18 cellular contexts compared by ENCODE assay signal in the genomic region with DNA sequence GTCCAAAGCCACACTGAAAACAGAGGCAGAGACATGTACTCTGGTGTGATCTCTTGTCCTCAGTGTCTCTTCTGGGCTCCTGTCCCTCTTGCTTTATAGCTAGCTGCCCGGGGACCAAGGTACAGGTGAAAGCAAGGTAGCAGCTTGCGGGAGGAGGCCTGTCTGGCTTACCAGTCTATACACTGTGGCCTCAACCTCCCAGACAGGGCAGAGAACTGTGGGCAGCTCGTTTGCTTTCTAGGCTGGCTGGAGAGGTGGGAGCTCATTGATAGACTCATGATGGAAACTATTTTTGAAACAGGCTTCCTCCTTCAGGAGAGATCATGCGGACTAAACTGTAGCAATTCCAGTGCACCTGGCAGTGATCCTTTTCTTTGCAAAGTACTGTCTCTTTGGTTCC. TPM values are rescaled to one million over a fixed set of nuclear protein-coding genes. Genes with fewer than 3 reads are reported as not detected.
DNase-seq lines count a peak whose midpoint lies in the region; ATAC-seq and TF ChIP-seq lines count a peak whose summit lies in the region.
"Had no signal": no experiment of that assay in that cellular context is flagged by ENCODE, and none has a peak within 500 bp of the region (broad histone marks: within the 10 kb centered on the region; RNA-seq: fewer than 3 reads in every experiment).

No MANE protein-coding gene starts in this region.

- H3K27ac ChIP-seq in right atrium auricular region (peak overlapping the region; percentile 45 to 55), vagina (peak overlapping the region; percentile 42)
- H3K27ac ChIP-seq: VCaP had no signal

- H3K4me3 Mint-ChIP-seq in natural killer cell treated with Interleukin-12 subunit alpha and Interleukin-12 subunit beta and Interleukin-15 and Interleukin-18, amount 100 ng/mL, for 72 hours: no peak overlapping the region
- H3K4me3 Mint-ChIP-seq: HFFc6 had no signal

- H3K36me3 ChIP-seq in right atrium auricular region (peaks cover 34% of the 10 kb centered on the region), adipocyte (ENCODE audit: control insufficient read depth, insufficient read depth, low read length, severe bottlenecking) (peaks cover 56% of the 10 kb centered on the region), vagina (peaks cover 0 to 10% of the 10 kb centered on the region in 2 donors)

- no peak for TF ChIP-seq CTCF in right atrium auricular region (IDR thresholded peaks at IDR 0.05)
- TF ChIP-seq CTCF in vagina (IDR thresholded peaks at IDR 0.05): no peak

- H3K9me3 ChIP-seq in right atrium auricular region (no peaks in the 10 kb centered on the region), adipocyte (ENCODE audit: control insufficient read depth, low read length) (no peaks in the 10 kb centered on the region), vagina (no peaks in the 10 kb centered on the region)
- H3K9me3 ChIP-seq: adrenal gland, SK-N-SH had no signal

- TF ChIP-seq POLR2A in vagina (IDR thresholded peaks at IDR 0.05): no peak

- H3K4me1 ChIP-seq in right atrium auricular region (peaks cover 0 to 73% of the 10 kb centered on the region in 2 donors), adipocyte (ENCODE audit: control insufficient read depth, insufficient read depth, low read length) (peaks cover 68% of the 10 kb centered on the region), vagina (peaks cover 38% of the 10 kb centered on the region)

- no peaks in the 10 kb centered on the region for H3K27me3 Mint-ChIP-seq in natural killer cell treated with Interleukin-12 subunit alpha and Interleukin-12 subunit beta and Interleukin-15 and Interleukin-18, amount 100 ng/mL, for 72 hours
- H3K27me3 Mint-ChIP-seq: naive B cell had no signal

- H3K4me3 ChIP-seq in right atrium auricular region (no peak overlapping the region), adipocyte (ENCODE audit: low read length) (no peak overlapping the region), vagina (no peak overlapping the region)
- H3K4me3 ChIP-seq: adrenal gland had no signal

- H3K9ac ChIP-seq in adipocyte (ENCODE audit: low read length): peak overlapping the region; percentile 58
- H3K9ac ChIP-seq: SK-N-SH had no signal

- peaks cover 32% of the 10 kb centered on the region for H3K36me3 Mint-ChIP-seq in natural killer cell treated with Interleukin-12 subunit alpha and Interleukin-12 subunit beta and Interleukin-15 and Interleukin-18, amount 100 ng/mL, for 72 hours

- H3K27me3 ChIP-seq in right atrium auricular region: no peaks in the 10 kb centered on the region
- H3K27me3 ChIP-seq in adipocyte (replicated peaks; ENCODE audit: control insufficient read depth, insufficient read depth, low read length): no peaks in the 10 kb centered on the region
- H3K27me3 ChIP-seq in vagina: no peaks in the 10 kb centered on the region
- H3K27me3 ChIP-seq: adrenal gland had no signal

- intact Hi-C loops in left cardiac atrium (cut with DNase I) (loop anchor here in 1 of 2 donors (10.0 kb wide), 1 partner anchor 171 kb away; no protein-coding TSS in a partner anchor), vagina (cut with DNase I) (loop anchor here (10.0 kb wide), 1 partner anchor 481 kb away; no protein-coding TSS in a partner anchor)

- peak overlapping the region; percentile 97 to 98 for H3K27ac Mint-ChIP-seq in natural killer cell treated with Interleukin-12 subunit alpha and Interleukin-12 subunit beta and Interleukin-15 and Interleukin-18, amount 100 ng/mL, for 72 hours
- H3K27ac Mint-ChIP-seq: HFFc6 had no signal

- DNase-seq in right atrium auricular region (ENCODE audit: low spot score) (no peak), left cardiac atrium (no peak), adipocyte (ENCODE audit: low read depth) (no peak), vagina (ENCODE audit: extremely low spot score in 2 of 2) (no peak), amniotic stem cell (lab: John Stamatoyannopoulos, UW) (no peak), GF-D8 (lab: John Stamatoyannopoulos, UW) (no peak)
- no peak for DNase-seq in natural killer cell treated with Interleukin-12 subunit alpha and Interleukin-12 subunit beta and Interleukin-15 and Interleukin-18, amount 100 ng/mL, for 72 hours (ENCODE audit: low spot score)
- DNase-seq: DMS153; HFFc6; naive B cell; NCI-H146; NCI-H446 treated with DMSO at 0.1 percent for 48 hours; SK-N-SH; stimulated activated naive CD4-positive, alpha-beta T cell treated with Interleukin-2 at 50 U/mL for 16 hours had no signal

- peaks cover 54 to 63% of the 10 kb centered on the region in 2 donors for H3K4me1 Mint-ChIP-seq in natural killer cell treated with Interleukin-12 subunit alpha and Interleukin-12 subunit beta and Interleukin-15 and Interleukin-18, amount 100 ng/mL, for 72 hours (ENCODE audit: low read depth in 2 of 2)

- H3K9me3 Mint-ChIP-seq in natural killer cell treated with Interleukin-12 subunit alpha and Interleukin-12 subunit beta and Interleukin-15 and Interleukin-18, amount 100 ng/mL, for 72 hours: peaks cover 3% of the 10 kb centered on the region
- H3K9me3 Mint-ChIP-seq: HFFc6 had no signal

- no peak for ATAC-seq in left cardiac atrium
- ATAC-seq in natural killer cell treated with Interleukin-12 subunit alpha and Interleukin-12 subunit beta and Interleukin-15 and Interleukin-18, amount 100 ng/mL, for 72 hours: no peak
- ATAC-seq in GM18519 (IDR thresholded peaks at IDR 0.05; ENCODE audit: low FRiP score, unreplicated experiment): no peak

RNA-seq across cellular contexts. Expression of gene CYREN, which starts 4.6 kb away (rescaled TPM):
- total RNA-seq in right atrium auricular region: 10 to 100 TPM; 25.5 to 31.4 TPM
- 10 to 100 TPM; 25.9 to 28.8 TPM for total RNA-seq in left cardiac atrium
- 10 to 100 TPM; 47.2 to 68.5 TPM for total RNA-seq in natural killer cell treated with Interleukin-12 subunit alpha and Interleukin-12 subunit beta and Interleukin-15 and Interleukin-18, amount 100 ng/mL, for 72 hours
- total RNA-seq in vagina: 33.4 TPM

RNA-seq across cellular contexts. Expression of gene TMEM140, which starts 18.0 kb away (rescaled TPM):
- total RNA-seq in right atrium auricular region: 10 to 100 TPM; 10.7 to 14.9 TPM
- 10 to 100 TPM in 1 of 2 donors, 1 to 10 TPM in 1; 10.0 to 12.0 TPM for total RNA-seq in left cardiac atrium
- 10 to 100 TPM; 10.2 to 17.4 TPM for total RNA-seq in natural killer cell treated with Interleukin-12 subunit alpha and Interleukin-12 subunit beta and Interleukin-15 and Interleukin-18, amount 100 ng/mL, for 72 hours
- total RNA-seq in vagina: 20.4 TPM
- total RNA-seq: chondrocyte had no signal

RNA-seq across cellular contexts. Expression of gene WDR91, which starts 45.5 kb away (rescaled TPM):
- total RNA-seq in right atrium auricular region: 1 to 10 TPM; 3.3 to 4.5 TPM
- 1 to 10 TPM; 8.2 to 8.7 TPM for total RNA-seq in left cardiac atrium
- 10 to 100 TPM; 11.9 to 22.8 TPM for total RNA-seq in natural killer cell treated with Interleukin-12 subunit alpha and Interleukin-12 subunit beta and Interleukin-15 and Interleukin-18, amount 100 ng/mL, for 72 hours
- 31.2 TPM for total RNA-seq in vagina
